Comparison of ENCODE assay signal across 12 cellular contexts in genomic region chr22:23212061-23213030, GRCh38. TPM values are rescaled to one million over a fixed set of nuclear protein-coding genes. Genes with fewer than 3 reads are reported as not detected.
DNase-seq lines count a peak whose midpoint lies in the region; ATAC-seq and TF ChIP-seq lines count a peak whose summit lies in the region.
"Had no signal": no experiment of that assay in that cellular context is flagged by ENCODE, and none has a peak within 500 bp of the region (broad histone marks: within the 10 kb centered on the region; RNA-seq: fewer than 3 reads in every experiment).

No MANE protein-coding gene starts in this region.

- no peak for TF ChIP-seq CTCF in OCI-LY7 (conservative IDR thresholded peaks at IDR 0.05; ENCODE audit: low read length)
- no peak for TF ChIP-seq CTCF in chondrocyte (IDR thresholded peaks at IDR 0.05)

- no peak overlapping the region for H3K4me3 Mint-ChIP-seq in naive thymus-derived CD4-positive, alpha-beta T cell
- no peak overlapping the region for H3K4me3 Mint-ChIP-seq in chondrocyte (ENCODE audit: unreplicated experiment)

- H3K9me2 ChIP-seq in OCI-LY7 (ENCODE audit: insufficient read depth, low read length) = no peaks in the 10 kb centered on the region

- H2AFZ ChIP-seq in OCI-LY7 (ENCODE audit: low read length) = no peak overlapping the region

- H3K27me3 Mint-ChIP-seq in naive thymus-derived CD4-positive, alpha-beta T cell = no peaks in the 10 kb centered on the region
- H3K27me3 Mint-ChIP-seq in chondrocyte (ENCODE audit: low read depth) = no peaks in the 10 kb centered on the region

- no peaks in the 10 kb centered on the region; the same call in 1 of the 2 replicates for H3K36me3 ChIP-seq in OCI-LY7 (ENCODE audit: insufficient read depth, low read length)
- no peaks in the 10 kb centered on the region for H3K36me3 ChIP-seq in naive thymus-derived CD4-positive, alpha-beta T cell (ENCODE audit: control insufficient read depth in 2 of 3, insufficient read depth in 3 of 3, low read length in 3 of 3)
- no peaks in the 10 kb centered on the region for H3K36me3 ChIP-seq in effector memory CD4-positive, alpha-beta T cell (ENCODE audit: control insufficient read depth, insufficient read depth, low read length)
- H3K36me3 ChIP-seq: right lobe of liver had no signal

- CTCF ChIA-PET in OCI-LY7 (lab: Charles Lee; ENCODE audit: unreplicated experiment) = no interaction called here
- CTCF ChIA-PET in naive thymus-derived CD4-positive, alpha-beta T cell (lab: Charles Lee) = no interaction called here

- no peaks in the 10 kb centered on the region; the same call in 1 of the 2 replicates for H4K20me1 ChIP-seq in OCI-LY7 (ENCODE audit: insufficient read depth, low read length)

- H3K27ac ChIP-seq in OCI-LY7 (ENCODE audit: low read depth, low read length, poor library complexity, severe bottlenecking) = peak overlapping the region; percentile 56
- H3K27ac ChIP-seq in naive thymus-derived CD4-positive, alpha-beta T cell (ENCODE audit: low read depth, low read length) = no peak overlapping the region
- H3K27ac ChIP-seq in effector memory CD4-positive, alpha-beta T cell (ENCODE audit: insufficient read depth, low read length, poor library complexity, severe bottlenecking) = no peak overlapping the region
- H3K27ac ChIP-seq: right lobe of liver had no signal

- H3K4me1 Mint-ChIP-seq in naive thymus-derived CD4-positive, alpha-beta T cell = peaks cover 40 to 84% (median 72%) of the 10 kb centered on the region in 7 donors
- peaks cover 15% of the 10 kb centered on the region for H3K4me1 Mint-ChIP-seq in chondrocyte (ENCODE audit: low read depth)

- ATAC-seq in naive thymus-derived CD4-positive, alpha-beta T cell = no peak
- ATAC-seq in HG03045 (IDR thresholded peaks at IDR 0.05; ENCODE audit: unreplicated experiment) (no peak), HG02798 (IDR thresholded peaks at IDR 0.05; ENCODE audit: poor library complexity, unreplicated experiment) (no peak)
- ATAC-seq: right lobe of liver had no signal

- intact Hi-C loops in OCI-LY7 (cut with micrococcal nuclease; ENCODE audit: unreplicated experiment) = no loop called here
- intact Hi-C loops in naive thymus-derived CD4-positive, alpha-beta T cell (cut with micrococcal nuclease) = no loop called here

- H3K36me3 Mint-ChIP-seq in naive thymus-derived CD4-positive, alpha-beta T cell = peaks cover 3 to 12% (median 3%) of the 10 kb centered on the region in 5 donors
- no peaks in the 10 kb centered on the region for H3K36me3 Mint-ChIP-seq in chondrocyte (ENCODE audit: low read depth)

- BruUV-seq in OCI-LY7 (replicated peaks; lab: Mats Ljungman, UMichigan) = no TSS peak

- POLR2A ChIA-PET in OCI-LY7 (lab: Charles Lee) = interaction anchor here (0.6 to 2.1 kb wide), 3 partner anchors 7 to 58 kb away, joined by 3 to 7 read pairs (median 5); no protein-coding TSS in a partner anchor
- POLR2A ChIA-PET in naive thymus-derived CD4-positive, alpha-beta T cell (lab: Charles Lee) = interaction anchor here (0.8 kb wide), 1 partner anchor 13 kb away, joined by 3 read pairs; no protein-coding TSS in a partner anchor

- H3K27me3 ChIP-seq in naive thymus-derived CD4-positive, alpha-beta T cell (ENCODE audit: control insufficient read depth in 2 of 2, insufficient read depth in 2 of 2, low read length in 2 of 2) = no peaks in the 10 kb centered on the region
- H3K27me3 ChIP-seq in effector memory CD4-positive, alpha-beta T cell (replicated peaks; ENCODE audit: control insufficient read depth, insufficient read depth, low read length, poor library complexity, severe bottlenecking) = no peaks in the 10 kb centered on the region
- H3K27me3 ChIP-seq: right lobe of liver had no signal

- H3K79me2 ChIP-seq in OCI-LY7 (ENCODE audit: insufficient read depth, low read depth, low read length) = peaks cover 18% of the 10 kb centered on the region; the same call in 1 of the 2 replicates

- peaks cover 79% of the 10 kb centered on the region for H3K4me1 ChIP-seq in OCI-LY7 (ENCODE audit: insufficient read depth, low read length, poor library complexity, severe bottlenecking)
- H3K4me1 ChIP-seq in naive thymus-derived CD4-positive, alpha-beta T cell (ENCODE audit: control insufficient read depth in 2 of 2, insufficient read depth in 2 of 2, low read length in 2 of 2) = peaks cover 3 to 26% of the 10 kb centered on the region in 2 donors
- H3K4me1 ChIP-seq in effector memory CD4-positive, alpha-beta T cell (ENCODE audit: control insufficient read depth, insufficient read depth, low read length, poor library complexity, severe bottlenecking) = peaks cover 31% of the 10 kb centered on the region

- H3K9me3 ChIP-seq in OCI-LY7 (ENCODE audit: low read length) = no peaks in the 10 kb centered on the region
- H3K9me3 ChIP-seq in naive thymus-derived CD4-positive, alpha-beta T cell (ENCODE audit: control insufficient read depth in 2 of 3, low read length in 3 of 3) = no peaks in the 10 kb centered on the region
- no peaks in the 10 kb centered on the region for H3K9me3 ChIP-seq in effector memory CD4-positive, alpha-beta T cell (ENCODE audit: control insufficient read depth, low read length)
- H3K9me3 ChIP-seq: right lobe of liver had no signal

- H3K27ac Mint-ChIP-seq in naive thymus-derived CD4-positive, alpha-beta T cell = peak overlapping the region; percentile 45 to 86 (median 77)
- no peak overlapping the region for H3K27ac Mint-ChIP-seq in chondrocyte (ENCODE audit: unreplicated experiment)

- H3K4me3 ChIP-seq in OCI-LY7 (ENCODE audit: low read depth, low read length, poor library complexity, severe bottlenecking) = peak overlapping the region; percentile 3
- no peak overlapping the region for H3K4me3 ChIP-seq in naive thymus-derived CD4-positive, alpha-beta T cell (ENCODE audit: low read length)
- no peak overlapping the region for H3K4me3 ChIP-seq in effector memory CD4-positive, alpha-beta T cell (ENCODE audit: insufficient read depth, low read depth, low read length, poor library complexity, severe bottlenecking)
- H3K4me3 ChIP-seq: right lobe of liver had no signal

- H3K4me2 ChIP-seq in OCI-LY7 (ENCODE audit: low read length) = peak overlapping the region; percentile 55

- peaks cover 0 to 1% (median 0%) of the 10 kb centered on the region in 11 donors for H3K9me3 Mint-ChIP-seq in naive thymus-derived CD4-positive, alpha-beta T cell
- H3K9me3 Mint-ChIP-seq in chondrocyte (ENCODE audit: low read depth) = no peaks in the 10 kb centered on the region

- DNase-seq in DMS153 treated with DMSO at 0.1 percent for 48 hours (lab: John Stamatoyannopoulos, UW; ENCODE audit: unreplicated experiment) (peak; percentile 73), NCI-H1092 (lab: John Stamatoyannopoulos, UW) (peak; percentile 83), OCI-LY7 (ENCODE audit: low spot score) (peak; percentile 78), chondrocyte (ENCODE audit: low spot score) (no peak)
- DNase-seq in naive thymus-derived CD4-positive, alpha-beta T cell = no peak
- DNase-seq in effector memory CD4-positive, alpha-beta T cell = no peak
- DNase-seq: activated CD4-positive, alpha-beta T cell treated with anti-CD3 and anti-CD28 coated beads, Interleukin-2, amount 50 U/mL, for 4 hours; hippocampal formation; NCI-H524 had no signal

RNA-seq across cellular contexts. Expression of gene BCR, which starts 32.0 kb away (rescaled TPM):
- 46.5 and 51.3 TPM in 2 replicates for total RNA-seq in OCI-LY7 (2014; rRNA removed; shearing (Covaris generic))
- total RNA-seq in OCI-LY7 (2022) (38.7 and 42.2 TPM in 2 replicates), chondrocyte (28.4 to 44.5 TPM (median 30.0 TPM) in 3 replicates)
- total RNA-seq in naive thymus-derived CD4-positive, alpha-beta T cell = 100 to 1,000 TPM in 1 of 5 experiments, 10 to 100 TPM in 4; 56.2 to 103 (median 94.3) TPM
- polyA plus RNA-seq in naive thymus-derived CD4-positive, alpha-beta T cell = 10 to 100 TPM in 1 of 2 donors, 1 to 10 TPM in 1; 6.1 to 19.1 TPM

Comparison
In these comparisons a context has a peak if more than half of its experiments do, and no peak if none do; other contexts are left out.
1. DNase-seq: peak in DMS153 treated with DMSO at 0.1 percent for 48 hours (single experiment), NCI-H1092 (single experiment) and OCI-LY7 (single experiment); none in naive thymus-derived CD4-positive, alpha-beta T cell (0 of 9), effector memory CD4-positive, alpha-beta T cell (0 of 3) and chondrocyte (single experiment).